Comparison of ENCODE assay signal across 19 cellular contexts in genomic region chr2:27804146-27804545, GRCh38. TPM values are rescaled to one million over a fixed set of nuclear protein-coding genes. Genes with fewer than 3 reads are reported as not detected.
DNase-seq lines count a peak whose midpoint lies in the region; ATAC-seq and TF ChIP-seq lines count a peak whose summit lies in the region.
"Had no signal": no experiment of that assay in that cellular context is flagged by ENCODE, and none has a peak within 500 bp of the region (broad histone marks: within the 10 kb centered on the region; RNA-seq: fewer than 3 reads in every experiment).

No MANE protein-coding gene starts in this region.

- no peaks in the 10 kb centered on the region for H3K36me3 ChIP-seq in gastrocnemius medialis
- no peaks in the 10 kb centered on the region for H3K36me3 ChIP-seq in CD4-positive, alpha-beta memory T cell (ENCODE audit: insufficient read depth, low read length)
- H3K36me3 ChIP-seq: tibial nerve had no signal

- H3K9me3 ChIP-seq in gastrocnemius medialis: no peaks in the 10 kb centered on the region
- H3K9me3 ChIP-seq in CD4-positive, alpha-beta memory T cell (ENCODE audit: control insufficient read depth in 1 of 2, low read length in 2 of 2): no peaks in the 10 kb centered on the region
- H3K9me3 ChIP-seq: tibial nerve had no signal

- TF ChIP-seq CTCF in choroid plexus epithelial cell (conservative IDR thresholded peaks at IDR 0.05; ENCODE audit: low read depth, low read length) (no peak), gastrocnemius medialis (IDR thresholded peaks at IDR 0.05 in 4 of 5, conservative IDR thresholded peaks at IDR 0.05 in 1 of 5) (no peak)

- no peak for TF ChIP-seq POLR2A in gastrocnemius medialis (IDR thresholded peaks at IDR 0.05)

- no peaks in the 10 kb centered on the region for H3K27me3 ChIP-seq in gastrocnemius medialis
- H3K27me3 ChIP-seq in CD4-positive, alpha-beta memory T cell (ENCODE audit: insufficient read depth, low read length): no peaks in the 10 kb centered on the region
- H3K27me3 ChIP-seq: tibial nerve had no signal

- no peaks in the 10 kb centered on the region for H3K4me1 Mint-ChIP-seq in CD4-positive, alpha-beta memory T cell
- H3K4me1 Mint-ChIP-seq: CD8-positive, alpha-beta memory T cell; GM23338 had no signal

- no peaks in the 10 kb centered on the region for H3K36me3 Mint-ChIP-seq in CD4-positive, alpha-beta memory T cell
- H3K36me3 Mint-ChIP-seq: stimulated activated effector memory CD8-positive, alpha-beta T cell treated with anti-CD3 and anti-CD28 coated beads, Interleukin-12 subunit alpha, Interleukin-12 subunit beta, amount 100 ng/mL, for 72 hours had no signal

- H3K27me3 Mint-ChIP-seq in CD4-positive, alpha-beta memory T cell: no peaks in the 10 kb centered on the region
- H3K27me3 Mint-ChIP-seq: activated CD8-positive, alpha-beta T cell treated with anti-CD3 and anti-CD28 coated beads for 36 hours; CD8-positive, alpha-beta memory T cell had no signal

- no peaks in the 10 kb centered on the region for H3K9me3 Mint-ChIP-seq in CD4-positive, alpha-beta memory T cell
- H3K9me3 Mint-ChIP-seq: activated CD8-positive, alpha-beta T cell treated with anti-CD3 and anti-CD28 coated beads for 36 hours; activated T-helper 1 cell treated with anti-CD3 and anti-CD28 coated beads, Interleukin-12 subunit alpha, Interleukin-12 subunit beta, Interleukin-2, Interleukin-4 antibody, amounts not matched to agents 30 ng/mL and 10 ng/mL and 1 ng/mL, durations not matched to agents 14 hours and 24 hours and 36 hours; CD8-positive, alpha-beta memory T cell; GM23338; stimulated activated effector memory CD8-positive, alpha-beta T cell treated with anti-CD3 and anti-CD28 coated beads, Interleukin-12 subunit alpha, Interleukin-12 subunit beta, amount 100 ng/mL, for 72 hours had no signal

- peak; percentile 45 for DNase-seq in HCEC 1CT
- peak; percentile 75 for DNase-seq in NOMO-1 treated with dmso at 0.1 percent for 144 hours (lab: John Stamatoyannopoulos, UW; ENCODE audit: unreplicated experiment)
- DNase-seq in choroid plexus epithelial cell (ENCODE audit: low read depth): peak; percentile 50
- DNase-seq in gastrocnemius medialis: no peak
- no peak for DNase-seq in CD4-positive, alpha-beta memory T cell
- DNase-seq: activated CD8-positive, alpha-beta T cell treated with anti-CD3 and anti-CD28 coated beads for 36 hours; amygdala; CD8-positive, alpha-beta memory T cell; glutamatergic neuron; NCI-H1092; NCI-H2171 treated with DMSO at 0.1 percent for 48 hours; NK-92 treated with Interleukin-12 subunit alpha and Interleukin-12 subunit beta, amount 100 ng/mL, for 24 hours; nucleus accumbens had no signal

- POLR2A ChIA-PET in CD4-positive, alpha-beta memory T cell (lab: Charles Lee; ENCODE audit: partially characterized antibody): no interaction called here

- in situ Hi-C loops in gastrocnemius medialis (cut with MboI; ENCODE audit: low sequenced_read_pairs in 4 of 4): no loop called here

- no peak overlapping the region for H3K27ac Mint-ChIP-seq in CD4-positive, alpha-beta memory T cell
- H3K27ac Mint-ChIP-seq: activated CD8-positive, alpha-beta T cell treated with anti-CD3 and anti-CD28 coated beads for 36 hours; activated T-helper 1 cell treated with anti-CD3 and anti-CD28 coated beads, Interleukin-12 subunit alpha, Interleukin-12 subunit beta, Interleukin-2, Interleukin-4 antibody, amounts not matched to agents 30 ng/mL and 10 ng/mL and 1 ng/mL, durations not matched to agents 14 hours and 24 hours and 36 hours; GM23338; stimulated activated effector memory CD8-positive, alpha-beta T cell treated with anti-CD3 and anti-CD28 coated beads, Interleukin-12 subunit alpha, Interleukin-12 subunit beta, amount 100 ng/mL, for 72 hours had no signal

- intact Hi-C loops in gastrocnemius medialis (cut with DNase I; ENCODE audit: low total_unique reads): loop anchor here (5.0 kb wide), 1 partner anchor 593 kb away; no protein-coding TSS in a partner anchor
- intact Hi-C loops in CD4-positive, alpha-beta memory T cell (cut with micrococcal nuclease): no loop called here

- peak; percentile 71 to 86 for ATAC-seq in gastrocnemius medialis
- ATAC-seq in activated CD4-positive, CD25-positive, alpha-beta regulatory T cell treated with anti-CD3 and anti-CD28 coated beads, Interleukin-2, amount 50 U/mL, for 24 hours: no peak
- no peak for ATAC-seq in HG02840 (IDR thresholded peaks at IDR 0.05; ENCODE audit: low FRiP score, unreplicated experiment)
- ATAC-seq: activated CD8-positive, alpha-beta T cell treated with anti-CD3 and anti-CD28 coated beads for 36 hours; GM23338; stimulated activated effector memory CD8-positive, alpha-beta T cell treated with anti-CD3 and anti-CD28 coated beads, Interleukin-12 subunit alpha, Interleukin-12 subunit beta, amount 100 ng/mL, for 72 hours had no signal

- H3K27ac ChIP-seq in gastrocnemius medialis: peak overlapping the region in 3 of 4 donors; percentile 17 to 65 (median 35)
- H3K27ac ChIP-seq in CD4-positive, alpha-beta memory T cell (ENCODE audit: low read depth, low read length): no peak overlapping the region
- H3K27ac ChIP-seq: tibial nerve had no signal

- peaks cover 29 to 49% of the 10 kb centered on the region in 2 donors for H3K4me1 ChIP-seq in gastrocnemius medialis
- H3K4me1 ChIP-seq in CD4-positive, alpha-beta memory T cell (ENCODE audit: insufficient read depth, low read length): no peaks in the 10 kb centered on the region

- H3K4me3 Mint-ChIP-seq in CD4-positive, alpha-beta memory T cell: no peak overlapping the region
- H3K4me3 Mint-ChIP-seq: activated CD8-positive, alpha-beta T cell treated with anti-CD3 and anti-CD28 coated beads for 36 hours; activated T-helper 1 cell treated with anti-CD3 and anti-CD28 coated beads, Interleukin-12 subunit alpha, Interleukin-12 subunit beta, Interleukin-2, Interleukin-4 antibody, amounts not matched to agents 30 ng/mL and 10 ng/mL and 1 ng/mL, durations not matched to agents 14 hours and 24 hours and 36 hours; CD8-positive, alpha-beta memory T cell; GM23338; stimulated activated effector memory CD8-positive, alpha-beta T cell treated with anti-CD3 and anti-CD28 coated beads, Interleukin-12 subunit alpha, Interleukin-12 subunit beta, amount 100 ng/mL, for 72 hours had no signal

- CTCF ChIA-PET in CD4-positive, alpha-beta memory T cell (lab: Charles Lee; ENCODE audit: partially characterized antibody): interaction anchor here (1.0 kb wide), 1 partner anchor 48 kb away, joined by 3 read pairs; no protein-coding TSS in a partner anchor

- H3K4me3 ChIP-seq in choroid plexus epithelial cell (ENCODE audit: low read depth, low read length) (no peak overlapping the region), gastrocnemius medialis (no peak overlapping the region)
- no peak overlapping the region for H3K4me3 ChIP-seq in CD4-positive, alpha-beta memory T cell (ENCODE audit: low read length in 2 of 2)
- H3K4me3 ChIP-seq: GM23338, tibial nerve had no signal

RNA-seq across cellular contexts. Expression of gene MRPL33, which starts 32.6 kb away (rescaled TPM):
- total RNA-seq in gastrocnemius medialis: 100 to 1,000 TPM; 231 to 500 (median 388) TPM
- total RNA-seq in CD4-positive, alpha-beta memory T cell: 10 to 100 TPM; 36.2 to 43.4 TPM
- polyA plus RNA-seq in CD4-positive, alpha-beta memory T cell: 100 to 1,000 TPM; 240 to 246 TPM

Comparison
In these comparisons a context has a peak if more than half of its experiments do, and no peak if none do; other contexts are left out.
1. DNase-seq: peak in HCEC 1CT (single experiment), NOMO-1 treated with dmso at 0.1 percent for 144 hours (single experiment) and choroid plexus epithelial cell (single experiment); none in gastrocnemius medialis (0 of 2) and CD4-positive, alpha-beta memory T cell (0 of 5).
2. ATAC-seq: peak in gastrocnemius medialis (2 of 2); none in activated CD4-positive, CD25-positive, alpha-beta regulatory T cell treated with anti-CD3 and anti-CD28 coated beads, Interleukin-2, amount 50 U/mL, for 24 hours (0 of 2) and HG02840 (single experiment).
3. RNA of gene MRPL33, which starts 32.6 kb away (total RNA-seq): 231 to 500 TPM in gastrocnemius medialis; 36.2 to 43.4 TPM in CD4-positive, alpha-beta memory T cell; every median in the first group is over 4 times any median in the second.